Comparison of ENCODE assay signal across 1 cellular context in the genomic region with DNA sequence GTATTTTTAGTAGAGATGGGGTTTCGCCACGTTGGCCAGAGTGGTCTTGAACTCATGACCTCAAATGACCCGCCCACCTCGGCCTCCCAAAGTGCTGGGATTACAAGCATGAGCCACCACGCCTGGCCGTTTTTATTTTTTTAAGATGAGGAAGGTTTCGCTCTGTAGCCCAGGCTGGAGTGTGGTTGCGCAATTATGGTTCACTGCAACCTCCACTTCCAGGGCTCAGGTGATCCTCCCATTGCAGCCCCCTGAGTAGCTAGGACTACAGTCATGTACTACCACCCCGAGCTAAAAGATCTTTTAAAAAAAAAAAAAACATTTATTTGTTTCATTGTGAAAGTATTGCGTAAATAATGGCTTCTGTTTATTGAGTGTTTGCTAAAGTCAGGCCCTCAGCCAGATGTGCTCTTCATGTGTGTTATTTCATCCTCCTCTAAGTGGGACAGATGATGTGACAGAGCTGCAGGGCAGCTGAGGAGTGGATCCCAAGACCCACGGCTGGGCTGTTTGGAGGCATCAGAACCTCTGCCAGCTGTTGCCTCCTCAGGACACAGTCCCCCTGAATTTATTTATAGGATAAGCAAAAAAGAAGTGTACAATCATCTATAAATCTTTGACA.
TF ChIP-seq lines count a peak whose summit lies in the region.

No MANE protein-coding gene starts in this region.

TF ChIP-seq in Ishikawa, 13 proteins besides CTCF, POLR2A, EP300 and RAD21 (continued from another document):
- TF ChIP-seq, protein P1, sequence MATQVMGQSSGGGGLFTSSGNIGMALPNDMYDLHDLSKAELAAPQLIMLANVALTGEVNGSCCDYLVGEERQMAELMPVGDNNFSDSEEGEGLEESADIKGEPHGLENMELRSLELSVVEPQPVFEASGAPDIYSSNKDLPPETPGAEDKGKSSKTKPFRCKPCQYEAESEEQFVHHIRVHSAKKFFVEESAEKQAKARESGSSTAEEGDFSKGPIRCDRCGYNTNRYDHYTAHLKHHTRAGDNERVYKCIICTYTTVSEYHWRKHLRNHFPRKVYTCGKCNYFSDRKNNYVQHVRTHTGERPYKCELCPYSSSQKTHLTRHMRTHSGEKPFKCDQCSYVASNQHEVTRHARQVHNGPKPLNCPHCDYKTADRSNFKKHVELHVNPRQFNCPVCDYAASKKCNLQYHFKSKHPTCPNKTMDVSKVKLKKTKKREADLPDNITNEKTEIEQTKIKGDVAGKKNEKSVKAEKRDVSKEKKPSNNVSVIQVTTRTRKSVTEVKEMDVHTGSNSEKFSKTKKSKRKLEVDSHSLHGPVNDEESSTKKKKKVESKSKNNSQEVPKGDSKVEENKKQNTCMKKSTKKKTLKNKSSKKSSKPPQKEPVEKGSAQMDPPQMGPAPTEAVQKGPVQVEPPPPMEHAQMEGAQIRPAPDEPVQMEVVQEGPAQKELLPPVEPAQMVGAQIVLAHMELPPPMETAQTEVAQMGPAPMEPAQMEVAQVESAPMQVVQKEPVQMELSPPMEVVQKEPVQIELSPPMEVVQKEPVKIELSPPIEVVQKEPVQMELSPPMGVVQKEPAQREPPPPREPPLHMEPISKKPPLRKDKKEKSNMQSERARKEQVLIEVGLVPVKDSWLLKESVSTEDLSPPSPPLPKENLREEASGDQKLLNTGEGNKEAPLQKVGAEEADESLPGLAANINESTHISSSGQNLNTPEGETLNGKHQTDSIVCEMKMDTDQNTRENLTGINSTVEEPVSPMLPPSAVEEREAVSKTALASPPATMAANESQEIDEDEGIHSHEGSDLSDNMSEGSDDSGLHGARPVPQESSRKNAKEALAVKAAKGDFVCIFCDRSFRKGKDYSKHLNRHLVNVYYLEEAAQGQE (IDR thresholded peaks at IDR 0.05; ENCODE audit: low read depth) = no peak
